8 cellular contexts compared by ENCODE assay signal in the genomic region with DNA sequence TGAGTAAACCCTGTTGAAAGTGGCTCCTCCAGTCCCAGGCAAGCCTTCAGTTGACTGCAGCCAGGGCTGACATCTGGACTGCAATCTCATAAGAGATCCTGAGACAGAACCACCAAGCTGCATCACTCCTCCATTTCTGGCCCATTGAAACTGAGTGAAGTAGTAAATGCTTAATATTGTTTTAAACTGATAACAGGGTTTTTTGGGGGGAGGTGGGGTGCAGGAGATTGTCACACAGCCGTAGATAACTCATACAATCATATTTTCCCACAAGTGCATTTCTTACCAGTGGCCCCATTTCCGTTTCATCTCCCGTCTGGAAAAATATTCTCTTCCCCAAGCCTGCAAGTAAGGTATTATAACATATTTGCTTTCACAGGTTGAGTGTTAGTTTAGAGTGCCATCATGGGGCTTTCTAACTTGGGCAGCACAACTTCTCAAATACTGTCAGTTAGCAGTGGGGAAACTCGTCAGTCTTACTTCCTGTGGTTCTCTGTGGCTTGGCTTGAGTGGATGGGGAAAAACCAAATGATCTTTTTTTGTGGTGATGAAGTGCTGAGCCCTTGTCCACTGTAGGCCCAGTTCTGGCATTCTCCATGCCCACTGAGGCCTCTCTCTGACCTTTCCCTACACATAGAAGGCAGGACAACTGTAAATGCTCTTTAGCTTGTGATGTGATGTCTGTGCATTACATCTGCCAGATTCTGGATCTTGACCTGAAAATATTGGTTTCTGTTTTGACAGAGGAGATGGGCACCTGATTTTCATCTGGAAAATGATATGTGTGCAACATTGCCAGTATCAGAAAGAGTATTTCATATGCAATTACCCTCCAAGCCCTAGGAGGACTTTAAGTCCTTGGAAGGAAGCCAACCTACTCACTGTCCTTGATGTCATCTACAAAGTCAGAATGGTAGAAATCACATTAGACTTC.
DNase-seq lines count a peak whose midpoint lies in the region; ATAC-seq and TF ChIP-seq lines count a peak whose summit lies in the region.

No MANE protein-coding gene starts in this region.

- H2AFZ ChIP-seq in PC-3 (ENCODE audit: low read length) = no peak overlapping the region

- no peaks in the 10 kb centered on the region for H3K36me3 ChIP-seq in PC-3 (ENCODE audit: low read depth, low read length)
- no peaks in the 10 kb centered on the region for H3K36me3 ChIP-seq in lung (ENCODE audit: control insufficient read depth in 2 of 2, insufficient read depth in 2 of 2, low read length in 2 of 2)

- CTCF ChIA-PET in PC-3 (lab: Charles Lee) = no interaction called here

- POLR2A ChIA-PET in PC-3 (lab: Charles Lee; ENCODE audit: unreplicated experiment) = no interaction called here

- intact Hi-C loops in PC-3 (cut with micrococcal nuclease) = loop anchor here (5.0 kb wide), 2 partner anchors 62 to 63 kb away; no protein-coding TSS in a partner anchor

- 43 to 47% methylated on average over 4 of the region's 4 CpGs for WGBS in lung, 2 donors

- H3K27ac ChIP-seq in PC-3 (ENCODE audit: low read length) (no peak overlapping the region), lung (ENCODE audit: low read depth in 1 of 2, low read length in 1 of 2) (no peak overlapping the region)

- peak; percentile 56 for ATAC-seq in GM18519 (IDR thresholded peaks at IDR 0.05; ENCODE audit: low FRiP score, unreplicated experiment)
- ATAC-seq in HG02588 (IDR thresholded peaks at IDR 0.05; ENCODE audit: unreplicated experiment) = peak; percentile 92
- no peak for ATAC-seq in PC-3
- peak; percentile 69 for ATAC-seq in lung (ENCODE audit: insufficient read depth, low FRiP score)

- no peaks in the 10 kb centered on the region for H3K79me2 ChIP-seq in PC-3 (ENCODE audit: low read length)

- H3K4me2 ChIP-seq in PC-3 (ENCODE audit: low read length) = no peak overlapping the region

- H3K4me1 ChIP-seq in PC-3 (ENCODE audit: insufficient read depth, low read length) (peaks cover 36% of the 10 kb centered on the region), lung (ENCODE audit: control insufficient read depth in 2 of 2, insufficient read depth in 2 of 2, low read length in 2 of 2) (peaks cover 0 to 8% of the 10 kb centered on the region in 2 donors)

- no peaks in the 10 kb centered on the region for H3K27me3 ChIP-seq in PC-3 (ENCODE audit: low read length)
- no peaks in the 10 kb centered on the region for H3K27me3 ChIP-seq in lung (ENCODE audit: control insufficient read depth, insufficient read depth)

- no peaks in the 10 kb centered on the region for H3K9me2 ChIP-seq in PC-3 (replicated peaks; ENCODE audit: low read length)

- BruUV-seq in PC-3 (replicated peaks; lab: Mats Ljungman, UMichigan) = no TSS peak

- no peak overlapping the region for H3K4me3 ChIP-seq in PC-3 (ENCODE audit: low read length)
- no peak overlapping the region for H3K4me3 ChIP-seq in lung

- H3F3A ChIP-seq in PC-3 (ENCODE audit: low read length, unreplicated experiment) = peaks cover 6% of the 10 kb centered on the region

- H3K9ac ChIP-seq in PC-3 (ENCODE audit: low read length) = no peak overlapping the region

- no peaks in the 10 kb centered on the region for H4K20me1 ChIP-seq in PC-3 (ENCODE audit: low read length)

- no peak for TF ChIP-seq CTCF in PC-3 (conservative IDR thresholded peaks at IDR 0.05; ENCODE audit: low read depth, low read length)
- TF ChIP-seq CTCF in lung (IDR thresholded peaks at IDR 0.05; ENCODE audit: control extremely low read depth, extremely low read depth) = no peak

- DNase-seq in PC-3 (peak; percentile 31), lung (ENCODE audit: low spot score) (no peak), NCI-H146 treated with DMSO at 0.1 percent for 48 hours (lab: John Stamatoyannopoulos, UW; ENCODE audit: unreplicated experiment) (no peak), cerebellar nuclear complex (lab: John Stamatoyannopoulos, UW) (no peak), NCI-H82 treated with DMSO at 0.1 percent for 48 hours (lab: John Stamatoyannopoulos, UW; ENCODE audit: unreplicated experiment) (no peak), A172 (ENCODE audit: low spot score) (no peak)

- H3K9me3 ChIP-seq in PC-3 (ENCODE audit: low read length) (no peaks in the 10 kb centered on the region), lung (ENCODE audit: control insufficient read depth in 2 of 2, insufficient read depth in 1 of 2, low read length in 1 of 2) (no peaks in the 10 kb centered on the region)
